ENCODE assay signal across 13 cellular contexts in genomic region chr19:34596115-34596514, GRCh38.
DNase-seq lines count a peak whose midpoint lies in the region; ATAC-seq and TF ChIP-seq lines count a peak whose summit lies in the region.
"Had no signal": no experiment of that assay in that cellular context is flagged by ENCODE, and none has a peak within 500 bp of the region (broad histone marks: within the 10 kb centered on the region; RNA-seq: fewer than 3 reads in every experiment).

No MANE protein-coding gene starts in this region.

- H3K4me3 Mint-ChIP-seq in endothelial cell (ENCODE audit: unreplicated experiment): peak overlapping the region; percentile 29
- H3K4me3 Mint-ChIP-seq: B cell; CD8-positive, alpha-beta T cell; H9 had no signal

- no peaks in the 10 kb centered on the region for H3K4me1 ChIP-seq in IMR-90 (ENCODE audit: control insufficient read depth, insufficient read depth, low read length)
- H3K4me1 ChIP-seq in mucosa of descending colon (ENCODE audit: low read depth): no peaks in the 10 kb centered on the region

- intact Hi-C loops in IMR-90 (cut with micrococcal nuclease) (no loop called here), mucosa of descending colon (cut with DNase I, micrococcal nuclease) (no loop called here)

- H3K4me2 ChIP-seq in IMR-90 (ENCODE audit: low read depth, low read length): no peak overlapping the region
- H3K4me2 ChIP-seq: BLaER1 treated with 17β-estradiol and CSF1 and Interleukin-3, amounts not matched to agents 10 nM and 100 nM had no signal

- H2AK9ac ChIP-seq in IMR-90 (replicated peaks; ENCODE audit: low read depth, low read length, poor library complexity): no peak overlapping the region

- H3K36me3 ChIP-seq in IMR-90 (ENCODE audit: control insufficient read depth, insufficient read depth, low read length) (no peaks in the 10 kb centered on the region), mucosa of descending colon (ENCODE audit: low read depth) (no peaks in the 10 kb centered on the region)
- H3K36me3 ChIP-seq: BLaER1 treated with 17β-estradiol and CSF1 and Interleukin-3, amounts not matched to agents 10 nM and 100 nM had no signal

- H2BK120ac ChIP-seq in IMR-90 (ENCODE audit: low read depth, low read length): no peak overlapping the region

- no peak overlapping the region for H3K4me3 ChIP-seq in IMR-90 (ENCODE audit: insufficient read depth, low read depth, low read length)
- no peak overlapping the region for H3K4me3 ChIP-seq in mucosa of descending colon
- H3K4me3 ChIP-seq: BLaER1 treated with 17β-estradiol and CSF1 and Interleukin-3, amounts not matched to agents 10 nM and 100 nM had no signal

- peaks cover 17% of the 10 kb centered on the region for H3K4me1 Mint-ChIP-seq in endothelial cell (ENCODE audit: unreplicated experiment)
- H3K4me1 Mint-ChIP-seq: B cell, H9 had no signal

- no peak for DNase-seq in IMR-90
- no peak for DNase-seq in endothelial cell (ENCODE audit: low spot score)
- peak in 2 of 3 donors; percentile 12 to 40 for DNase-seq in mucosa of descending colon
- DNase-seq in OCI-M2 (lab: John Stamatoyannopoulos, UW; ENCODE audit: unreplicated experiment): no peak
- DNase-seq: Calu3; CD8-positive, alpha-beta T cell; DMS79 treated with DMSO at 0.1 percent for 48 hours; GF-D8; H9 had no signal

- no peak overlapping the region for H3K27ac ChIP-seq in IMR-90 (ENCODE audit: insufficient read depth, low read length)
- H3K27ac ChIP-seq: BLaER1 treated with 17β-estradiol and CSF1 and Interleukin-3, amounts not matched to agents 10 nM and 100 nM had no signal

- BruUV-seq in IMR-90 (replicated peaks; lab: Mats Ljungman, UMichigan): no TSS peak

- H3K9me3 ChIP-seq in IMR-90 (ENCODE audit: control insufficient read depth, insufficient read depth, low read length) (peaks cover 2% of the 10 kb centered on the region; the same call in 1 of the 2 replicates), mucosa of descending colon (no peaks in the 10 kb centered on the region)

- no peaks in the 10 kb centered on the region for H3K9me1 ChIP-seq in IMR-90 (ENCODE audit: insufficient read depth, low read length)

- no peak overlapping the region for H3K23ac ChIP-seq in IMR-90 (ENCODE audit: low read depth, low read length)

- H4K20me1 ChIP-seq in IMR-90 (ENCODE audit: insufficient read depth, low read length): no peaks in the 10 kb centered on the region
- H4K20me1 ChIP-seq: BLaER1 treated with 17β-estradiol and CSF1 and Interleukin-3, amounts not matched to agents 10 nM and 100 nM had no signal

- WGBS in IMR-90 (ENCODE audit: extremely low coverage in 2 of 2, insufficient read length in 1 of 2), 2 experiments: 76% methylated on average over 10 of the region's 13 CpGs; no CpG with 5 or more reads in 1 of the 2 experiments

- H2BK5ac ChIP-seq in IMR-90 (ENCODE audit: low read depth, low read length, poor library complexity, severe bottlenecking): no peak overlapping the region

- H4K8ac ChIP-seq in IMR-90 (ENCODE audit: low read depth in 2 of 2, low read length in 2 of 2): no peak overlapping the region

- peak overlapping the region; percentile 21 for H2AFZ ChIP-seq in IMR-90 (replicated peaks; ENCODE audit: low read length, poor library complexity)

- H2BK15ac ChIP-seq in IMR-90 (ENCODE audit: low read depth, low read length): no peak overlapping the region

- H2AK5ac ChIP-seq in IMR-90 (ENCODE audit: low read depth, low read length): no peak overlapping the region

- TF ChIP-seq CTCF in IMR-90 (conservative IDR thresholded peaks at IDR 0.05; ENCODE audit: low read depth, low read length) (no peak), endothelial cell (IDR thresholded peaks at IDR 0.05; ENCODE audit: unreplicated experiment) (no peak), mucosa of descending colon (IDR thresholded peaks at IDR 0.05) (no peak)

- no peak overlapping the region for H3K18ac ChIP-seq in IMR-90 (ENCODE audit: low read depth, low read length)

- CTCF ChIA-PET in IMR-90 (lab: Yijun Ruan, JAX): no interaction called here

- H3K27me3 ChIP-seq in IMR-90 (ENCODE audit: control insufficient read depth, insufficient read depth, low read length): no peaks in the 10 kb centered on the region
- H3K27me3 ChIP-seq: BLaER1 treated with 17β-estradiol and CSF1 and Interleukin-3, amounts not matched to agents 10 nM and 100 nM had no signal

- H3K4ac ChIP-seq in IMR-90 (ENCODE audit: low read depth, low read length): no peak overlapping the region

- POLR2A ChIA-PET in IMR-90 (lab: Charles Lee; ENCODE audit: unreplicated experiment): no interaction called here

- no peak overlapping the region for H4K91ac ChIP-seq in IMR-90 (ENCODE audit: insufficient read depth, low read depth, low read length)

- no peak for TF ChIP-seq RAD21 in IMR-90 (IDR thresholded peaks at IDR 0.05; ENCODE audit: low read length)

- no peak overlapping the region for H3K14ac ChIP-seq in IMR-90 (replicated peaks; ENCODE audit: low read depth, low read length)

- no peaks in the 10 kb centered on the region for H3K79me1 ChIP-seq in IMR-90 (ENCODE audit: low read depth in 1 of 2, low read length in 2 of 2)

- H3K56ac ChIP-seq in IMR-90 (ENCODE audit: extremely low read depth, insufficient read depth, low read length): no peak overlapping the region

- no peak for ATAC-seq in IMR-90 (ENCODE audit: low read depth)
- ATAC-seq in mucosa of descending colon: no peak
- ATAC-seq in HG03280 (IDR thresholded peaks at IDR 0.05; ENCODE audit: unreplicated experiment): no peak
- ATAC-seq in GM18909 (IDR thresholded peaks at IDR 0.05; ENCODE audit: poor library complexity, unreplicated experiment): no peak
- ATAC-seq: CD8-positive, alpha-beta T cell had no signal

- H2BK20ac ChIP-seq in IMR-90 (ENCODE audit: low read depth, low read length): no peak overlapping the region

- no peak overlapping the region for H3K27ac Mint-ChIP-seq in endothelial cell (ENCODE audit: unreplicated experiment)
- H3K27ac Mint-ChIP-seq: B cell; CD8-positive, alpha-beta T cell; H9 had no signal

- peaks cover 2% of the 10 kb centered on the region for H3K36me3 Mint-ChIP-seq in endothelial cell (ENCODE audit: low read depth, unreplicated experiment)

- in situ Hi-C loops in IMR-90 (cut with MboI; ENCODE audit: low sequenced_read_pairs): no loop called here

- dilution Hi-C loops in IMR-90 (cut with HindIII; ENCODE audit: low sequenced_read_pairs, unreplicated experiment): no loop called here

- H3K9me3 Mint-ChIP-seq in endothelial cell (ENCODE audit: unreplicated experiment): no peaks in the 10 kb centered on the region
- H3K9me3 Mint-ChIP-seq: CD8-positive, alpha-beta T cell had no signal

- H3K27me3 Mint-ChIP-seq in endothelial cell (ENCODE audit: unreplicated experiment): peaks cover 8% of the 10 kb centered on the region

- TF ChIP-seq POLR2A in IMR-90 (IDR thresholded peaks at IDR 0.05; ENCODE audit: low read depth, low read length): no peak

- H3K9ac ChIP-seq in IMR-90 (ENCODE audit: low read depth, low read length): no peak overlapping the region
- H3K9ac ChIP-seq: BLaER1 treated with 17β-estradiol and CSF1 and Interleukin-3, amounts not matched to agents 10 nM and 100 nM had no signal

- H4K5ac ChIP-seq in IMR-90 (ENCODE audit: low read depth, low read length): no peak overlapping the region

TF ChIP-seq in IMR-90, 13 proteins besides CTCF, POLR2A, EP300 and RAD21:
- TF ChIP-seq RCOR1 (IDR thresholded peaks at IDR 0.05; ENCODE audit: insufficient replicate concordance, low read length) (no peak), ELK1 (IDR thresholded peaks at IDR 0.05; ENCODE audit: borderline replicate concordance, low read depth, low read length) (no peak), CHD1 (IDR thresholded peaks at IDR 0.05; ENCODE audit: low read depth, low read length) (no peak), SMC3 (IDR thresholded peaks at IDR 0.05; ENCODE audit: low read depth, low read length) (no peak), CEBPB (IDR thresholded peaks at IDR 0.05; ENCODE audit: low read depth, low read length) (no peak), NFE2L2 (IDR thresholded peaks at IDR 0.05; ENCODE audit: low read depth, low read length) (no peak), RFX5 (IDR thresholded peaks at IDR 0.05; ENCODE audit: low read depth, low read length) (no peak), MXI1 (IDR thresholded peaks at IDR 0.05; ENCODE audit: borderline replicate concordance, low read depth, low read length) (no peak), FOS (IDR thresholded peaks at IDR 0.05; ENCODE audit: low read depth, low read length) (no peak), MAZ (IDR thresholded peaks at IDR 0.05; ENCODE audit: borderline replicate concordance, low read depth, low read length) (no peak), MAFK (IDR thresholded peaks at IDR 0.05; ENCODE audit: low read depth, low read length) (no peak)
- TF ChIP-seq, protein P1, sequence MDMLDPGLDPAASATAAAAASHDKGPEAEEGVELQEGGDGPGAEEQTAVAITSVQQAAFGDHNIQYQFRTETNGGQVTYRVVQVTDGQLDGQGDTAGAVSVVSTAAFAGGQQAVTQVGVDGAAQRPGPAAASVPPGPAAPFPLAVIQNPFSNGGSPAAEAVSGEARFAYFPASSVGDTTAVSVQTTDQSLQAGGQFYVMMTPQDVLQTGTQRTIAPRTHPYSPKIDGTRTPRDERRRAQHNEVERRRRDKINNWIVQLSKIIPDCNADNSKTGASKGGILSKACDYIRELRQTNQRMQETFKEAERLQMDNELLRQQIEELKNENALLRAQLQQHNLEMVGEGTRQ (IDR thresholded peaks at IDR 0.05; ENCODE audit: low read depth, low read length): no peak

Comparison
In these comparisons a context has a peak if more than half of its experiments do, and no peak if none do; other contexts are left out.
1. DNase-seq: peak in mucosa of descending colon (2 of 3); none in IMR-90 (single experiment), endothelial cell (single experiment) and OCI-M2 (single experiment).